ENCODE assay signal across 16 cellular contexts in genomic region chr1:219330669-219331068, GRCh38.
DNase-seq lines count a peak whose midpoint lies in the region; ATAC-seq, FAIRE-seq and TF ChIP-seq lines count a peak whose summit lies in the region.
"Had no signal": no experiment of that assay in that cellular context is flagged by ENCODE, and none has a peak within 500 bp of the region (broad histone marks: within the 10 kb centered on the region; RNA-seq: fewer than 3 reads in every experiment).

No MANE protein-coding gene starts in this region.

- H3K4me3 ChIP-seq in endothelial cell of umbilical vein (replicated peaks in 1 of 3; ENCODE audit: insufficient read depth in 1 of 3, low read depth in 1 of 3, low read length in 3 of 3) = no peak overlapping the region
- H3K4me3 ChIP-seq in trophoblast cell (ENCODE audit: low read depth, low read length) = no peak overlapping the region
- H3K4me3 ChIP-seq in mesendoderm (ENCODE audit: low read length) = no peak overlapping the region
- no peak overlapping the region for H3K4me3 ChIP-seq in mesenchymal stem cell (ENCODE audit: insufficient read depth in 1 of 2, low read depth in 1 of 2, low read length in 2 of 2)
- H3K4me3 ChIP-seq: HAP-1 had no signal

- H2BK15ac ChIP-seq in mesendoderm (replicated peaks; ENCODE audit: low read depth) = no peak overlapping the region
- no peak overlapping the region for H2BK15ac ChIP-seq in mesenchymal stem cell (ENCODE audit: low read depth, poor library complexity, severe bottlenecking)

- H3K36me3 ChIP-seq in endothelial cell of umbilical vein (ENCODE audit: control insufficient read depth in 2 of 2, extremely low read depth in 1 of 2, insufficient read depth in 2 of 2, low read length in 2 of 2) (no peaks in the 10 kb centered on the region), trophoblast cell (ENCODE audit: control insufficient read depth in 1 of 2, insufficient read depth in 2 of 2, low read length in 2 of 2) (no peaks in the 10 kb centered on the region), mesendoderm (ENCODE audit: control insufficient read depth, insufficient read depth, low read length) (no peaks in the 10 kb centered on the region), mesenchymal stem cell (ENCODE audit: control insufficient read depth in 1 of 2, insufficient read depth in 2 of 2, low read depth in 1 of 2, low read length in 2 of 2) (no peaks in the 10 kb centered on the region)
- H3K36me3 ChIP-seq: HAP-1 had no signal

- H2BK5ac ChIP-seq in trophoblast cell (ENCODE audit: low read depth, low read length, poor library complexity) (no peak overlapping the region), mesendoderm (ENCODE audit: low read length) (no peak overlapping the region), mesenchymal stem cell (ENCODE audit: low read depth, low read length, poor library complexity, severe bottlenecking) (no peak overlapping the region)

- no peaks in the 10 kb centered on the region for H3K9me1 ChIP-seq in endothelial cell of umbilical vein (replicated peaks; ENCODE audit: control insufficient read depth, extremely low read depth, insufficient read depth, low read length)

- TF ChIP-seq CTCF in endothelial cell of umbilical vein (IDR thresholded peaks at IDR 0.05; ENCODE audit: extremely low read depth in 1 of 2, insufficient read depth in 1 of 2, low read depth in 1 of 2, low read length in 2 of 2) = no peak

- H2BK120ac ChIP-seq in trophoblast cell (ENCODE audit: insufficient read depth, low read length, poor library complexity) (no peak overlapping the region), mesendoderm (ENCODE audit: low read depth, low read length) (no peak overlapping the region), mesenchymal stem cell (ENCODE audit: low read depth, low read length) (no peak overlapping the region)

- no peaks in the 10 kb centered on the region for H3K79me2 ChIP-seq in endothelial cell of umbilical vein (ENCODE audit: control insufficient read depth, insufficient read depth, low read length)
- H3K79me2 ChIP-seq in trophoblast cell (ENCODE audit: control insufficient read depth, insufficient read depth, low read length, poor library complexity) = no peaks in the 10 kb centered on the region
- no peaks in the 10 kb centered on the region for H3K79me2 ChIP-seq in mesendoderm (ENCODE audit: control insufficient read depth, insufficient read depth, low read length)

- H2AK5ac ChIP-seq in trophoblast cell (ENCODE audit: low read length) = no peak overlapping the region
- no peak overlapping the region for H2AK5ac ChIP-seq in mesendoderm (ENCODE audit: low read length)
- no peak overlapping the region for H2AK5ac ChIP-seq in mesenchymal stem cell (ENCODE audit: low read length, severe bottlenecking)

- H3K27me3 ChIP-seq in endothelial cell of umbilical vein (ENCODE audit: control insufficient read depth in 2 of 2, insufficient read depth in 2 of 2, low read length in 2 of 2) = no peaks in the 10 kb centered on the region
- no peaks in the 10 kb centered on the region for H3K27me3 ChIP-seq in trophoblast cell (ENCODE audit: insufficient read depth, low read length)
- H3K27me3 ChIP-seq in mesendoderm (ENCODE audit: insufficient read depth, low read length, poor library complexity) = no peaks in the 10 kb centered on the region
- H3K27me3 ChIP-seq in mesenchymal stem cell (ENCODE audit: control insufficient read depth in 1 of 2, insufficient read depth in 1 of 2, low read length in 2 of 2) = no peaks in the 10 kb centered on the region

- intact Hi-C loops in endothelial cell of umbilical vein (cut with micrococcal nuclease) = no loop called here

- H3K4me2 ChIP-seq in endothelial cell of umbilical vein (ENCODE audit: insufficient read depth, low read length) (no peak overlapping the region), trophoblast cell (ENCODE audit: low read length) (no peak overlapping the region), mesendoderm (ENCODE audit: low read length) (no peak overlapping the region), mesenchymal stem cell (ENCODE audit: low read length, poor library complexity, severe bottlenecking) (no peak overlapping the region)

- H3K9ac ChIP-seq in endothelial cell of umbilical vein (replicated peaks; ENCODE audit: extremely low read depth, insufficient read depth, low read length) (no peak overlapping the region), trophoblast cell (ENCODE audit: low read length) (no peak overlapping the region), mesendoderm (ENCODE audit: low read length) (no peak overlapping the region), mesenchymal stem cell (ENCODE audit: low read length) (no peak overlapping the region)

- H3K14ac ChIP-seq in trophoblast cell (ENCODE audit: low read length) (no peak overlapping the region), mesenchymal stem cell (ENCODE audit: low read length in 2 of 2) (no peak overlapping the region)

- FAIRE-seq in endothelial cell of umbilical vein (lab: Jason Lieb, UNC) = peak; percentile 42

- no peak overlapping the region for H4K91ac ChIP-seq in trophoblast cell (ENCODE audit: low read depth, low read length)
- H4K91ac ChIP-seq in mesenchymal stem cell (ENCODE audit: low read length) = no peak overlapping the region

- peaks cover 5 to 9% of the 10 kb centered on the region in 2 donors for H3K9me3 Mint-ChIP-seq in activated T-cell treated with anti-CD3 and anti-CD28 coated beads, Interleukin-2, amount 50 U/mL, for 72 hours

- H4K8ac ChIP-seq in trophoblast cell (ENCODE audit: low read depth, low read length) (no peak overlapping the region), mesendoderm (ENCODE audit: low read depth, low read length) (no peak overlapping the region), mesenchymal stem cell (ENCODE audit: low read length) (no peak overlapping the region)

- H2AFZ ChIP-seq in endothelial cell of umbilical vein (ENCODE audit: low read depth, low read length) (no peak overlapping the region), trophoblast cell (ENCODE audit: insufficient read depth, low read length, poor library complexity) (no peak overlapping the region), mesenchymal stem cell (ENCODE audit: low read depth, low read length) (no peak overlapping the region)

- DNase-seq in COLO668 (lab: John Stamatoyannopoulos, UW; ENCODE audit: unreplicated experiment) (peak; percentile 10), DMS53 (lab: John Stamatoyannopoulos, UW) (peak; percentile 81), NCI-H345 treated with DMSO at 0.1 percent for 48 hours (lab: John Stamatoyannopoulos, UW; ENCODE audit: unreplicated experiment) (peak; percentile 10), endothelial cell of umbilical vein (ENCODE audit: low read depth, low spot score) (no peak), trophoblast cell (no peak), mesendoderm (no peak), mesenchymal stem cell (no peak)
- DNase-seq in activated T-cell treated with anti-CD3 and anti-CD28 coated beads, Interleukin-2, amount 50 U/mL, for 72 hours = no peak
- DNase-seq: DMS79 treated with DMSO at 0.1 percent for 48 hours, Kasumi-1, MM.1S, NCI-H1105 treated with DMSO at 0.1 percent for 48 hours, NCI-H526 had no signal

- CTCF ChIA-PET in endothelial cell of umbilical vein (lab: Charles Lee) = interaction anchor here (1.3 kb wide), 1 partner anchor 27 kb away, joined by 3 read pairs; no protein-coding TSS in a partner anchor

- no peaks in the 10 kb centered on the region for H4K20me1 ChIP-seq in endothelial cell of umbilical vein (replicated peaks; ENCODE audit: control insufficient read depth, extremely low read depth, insufficient read depth, low read length)

- H3K27ac Mint-ChIP-seq in activated T-cell treated with anti-CD3 and anti-CD28 coated beads, Interleukin-2, amount 50 U/mL, for 72 hours = no peak overlapping the region
- H3K27ac Mint-ChIP-seq: IgD-negative memory B cell had no signal

- H3K18ac ChIP-seq in trophoblast cell (ENCODE audit: low read length) (no peak overlapping the region), mesendoderm (ENCODE audit: low read length) (no peak overlapping the region), mesenchymal stem cell (ENCODE audit: low read depth in 1 of 2, low read length in 2 of 2) (no peak overlapping the region)

- H3K4me1 Mint-ChIP-seq in activated T-cell treated with anti-CD3 and anti-CD28 coated beads, Interleukin-2, amount 50 U/mL, for 72 hours (ENCODE audit: low read depth) = peaks cover 1% of the 10 kb centered on the region
- H3K4me1 Mint-ChIP-seq: IgD-negative memory B cell had no signal

- POLR2A ChIA-PET in endothelial cell of umbilical vein (lab: Charles Lee) = no interaction called here

- H4K12ac ChIP-seq in trophoblast cell (ENCODE audit: low read depth, low read length) = no peak overlapping the region

- peaks cover 9 to 18% of the 10 kb centered on the region in 2 donors for H3K36me3 Mint-ChIP-seq in activated T-cell treated with anti-CD3 and anti-CD28 coated beads, Interleukin-2, amount 50 U/mL, for 72 hours (ENCODE audit: insufficient read depth in 2 of 2)

- H4K5ac ChIP-seq in mesendoderm (ENCODE audit: low read length) = no peak overlapping the region

- TF ChIP-seq POLR2A in endothelial cell of umbilical vein (IDR thresholded peaks at IDR 0.05; ENCODE audit: low read depth, low read length) = no peak

- no CpG with 5 or more reads among the region's 2 CpGs for WGBS in trophoblast cell (ENCODE audit: extremely low coverage, insufficient coverage, insufficient read length)
- WGBS in mesendoderm (ENCODE audit: extremely low coverage, insufficient coverage, low lambda C conversion rate) = no CpG with 5 or more reads among the region's 2 CpGs
- 97% methylated on average over 2 of the region's 2 CpGs for WGBS in mesenchymal stem cell

- H3K27me3 Mint-ChIP-seq in activated T-cell treated with anti-CD3 and anti-CD28 coated beads, Interleukin-2, amount 50 U/mL, for 72 hours (ENCODE audit: low read depth) = peaks cover 17% of the 10 kb centered on the region
- H3K27me3 Mint-ChIP-seq: IgD-negative memory B cell had no signal

- no peak overlapping the region for H3K4ac ChIP-seq in trophoblast cell (ENCODE audit: low read depth, low read length)
- H3K4ac ChIP-seq in mesendoderm (ENCODE audit: low read depth, low read length) = no peak overlapping the region
- H3K4ac ChIP-seq in mesenchymal stem cell (ENCODE audit: low read depth in 1 of 2, low read length in 2 of 2) = no peak overlapping the region

- H3K4me1 ChIP-seq in endothelial cell of umbilical vein (ENCODE audit: control insufficient read depth, extremely low read depth, insufficient read depth, low read length) = peaks cover 26% of the 10 kb centered on the region
- H3K4me1 ChIP-seq in trophoblast cell (ENCODE audit: control insufficient read depth in 1 of 2, insufficient read depth in 2 of 2, low read length in 2 of 2) = no peaks in the 10 kb centered on the region
- no peaks in the 10 kb centered on the region for H3K4me1 ChIP-seq in mesendoderm (ENCODE audit: control insufficient read depth, low read depth, low read length)
- H3K4me1 ChIP-seq in mesenchymal stem cell (ENCODE audit: control insufficient read depth, insufficient read depth, low read depth, low read length) = no peaks in the 10 kb centered on the region

- no peak overlapping the region for H2BK12ac ChIP-seq in trophoblast cell (ENCODE audit: low read length)
- no peak overlapping the region for H2BK12ac ChIP-seq in mesenchymal stem cell (ENCODE audit: low read length in 2 of 2)

- H3K79me1 ChIP-seq in trophoblast cell (ENCODE audit: low read length) (no peaks in the 10 kb centered on the region), mesendoderm (ENCODE audit: low read length) (no peaks in the 10 kb centered on the region), mesenchymal stem cell (replicated peaks; ENCODE audit: low read length, poor library complexity, severe bottlenecking) (no peaks in the 10 kb centered on the region)

- H3K23ac ChIP-seq in trophoblast cell (ENCODE audit: low read length) (no peak overlapping the region), mesendoderm (ENCODE audit: low read length) (no peak overlapping the region), mesenchymal stem cell (ENCODE audit: low read length in 2 of 2) (no peak overlapping the region)

- H3K27ac ChIP-seq in endothelial cell of umbilical vein (ENCODE audit: insufficient read depth, low read depth, low read length) = peak overlapping the region; percentile 86
- H3K27ac ChIP-seq in trophoblast cell (ENCODE audit: low read depth, low read length) = no peak overlapping the region
- H3K27ac ChIP-seq in mesendoderm (ENCODE audit: low read depth, low read length) = no peak overlapping the region
- no peak overlapping the region for H3K27ac ChIP-seq in mesenchymal stem cell (ENCODE audit: low read length, poor library complexity, severe bottlenecking)
- H3K27ac ChIP-seq: C4-2B had no signal

- no peak for ATAC-seq in activated T-cell treated with anti-CD3 and anti-CD28 coated beads, Interleukin-2, amount 50 U/mL, for 72 hours (replicated peaks in 1 of 2)

- no TSS peak for BruUV-seq in endothelial cell of umbilical vein (replicated peaks; lab: Mats Ljungman, UMichigan)

- H3K56ac ChIP-seq in mesendoderm (ENCODE audit: low read length) = no peak overlapping the region

- no peak overlapping the region for H3K4me3 Mint-ChIP-seq in activated T-cell treated with anti-CD3 and anti-CD28 coated beads, Interleukin-2, amount 50 U/mL, for 72 hours
- H3K4me3 Mint-ChIP-seq: IgD-negative memory B cell had no signal

- no peaks in the 10 kb centered on the region for H3K9me3 ChIP-seq in endothelial cell of umbilical vein (replicated peaks; ENCODE audit: control insufficient read depth, insufficient read depth, low read length)
- H3K9me3 ChIP-seq in trophoblast cell (ENCODE audit: insufficient read depth, low read depth, low read length) = no peaks in the 10 kb centered on the region
- H3K9me3 ChIP-seq in mesenchymal stem cell (ENCODE audit: control insufficient read depth, low read length) = peaks cover 7% of the 10 kb centered on the region
- H3K9me3 ChIP-seq: HAP-1 had no signal

- dilution Hi-C loops in endothelial cell of umbilical vein (cut with MboI; ENCODE audit: extremely low pct_ligation_motif_present, low sequenced_read_pairs) = no loop called here

Comparison
In these comparisons a context has a peak if more than half of its experiments do, and no peak if none do; other contexts are left out.
1. DNase-seq: peak in COLO668 (single experiment), DMS53 (single experiment) and NCI-H345 treated with DMSO at 0.1 percent for 48 hours (single experiment); none in endothelial cell of umbilical vein (single experiment), trophoblast cell (0 of 2), activated T-cell treated with anti-CD3 and anti-CD28 coated beads, Interleukin-2, amount 50 U/mL, for 72 hours (0 of 2), mesendoderm (single experiment) and mesenchymal stem cell (single experiment).